ENCODE assay signal across 8 cellular contexts in the genomic region with DNA sequence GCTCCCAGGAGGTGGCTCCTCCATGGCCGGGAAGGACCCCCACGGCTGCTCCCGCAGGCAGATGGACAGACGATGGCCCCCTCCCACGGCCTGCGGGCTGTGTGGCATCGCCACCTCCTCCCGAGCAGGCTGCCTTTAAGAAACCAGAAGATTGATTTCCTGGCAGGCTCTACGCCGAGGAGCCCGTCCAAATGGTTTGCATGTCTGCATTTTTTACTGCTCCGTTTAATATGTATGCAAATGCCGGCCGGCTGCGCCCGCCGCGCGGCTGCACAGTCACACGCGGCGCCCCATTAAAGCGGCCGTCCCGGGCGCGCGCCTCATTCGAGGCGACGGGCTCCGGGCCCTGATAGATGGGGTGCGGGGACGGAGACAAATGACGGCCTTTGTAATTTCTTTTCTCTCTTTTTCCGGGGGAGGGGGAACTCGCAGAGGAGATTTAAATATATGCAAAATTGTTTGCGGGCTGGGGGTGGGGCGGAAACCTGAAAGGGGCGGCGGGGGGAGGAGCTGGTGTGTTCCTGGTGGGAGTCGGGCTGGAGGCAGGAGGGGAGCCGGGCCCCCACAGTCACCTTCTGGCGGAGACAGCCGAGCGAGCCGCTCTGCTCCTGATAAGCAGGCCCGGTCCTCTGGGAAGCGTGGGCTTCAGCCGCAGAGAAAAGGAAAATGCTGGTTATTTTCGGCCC.
DNase-seq lines count a peak whose midpoint lies in the region; ATAC-seq and TF ChIP-seq lines count a peak whose summit lies in the region.

No MANE protein-coding gene starts in this region.

- H3K36me3 ChIP-seq in A673 (ENCODE audit: insufficient read depth, low read length, poor library complexity, severe bottlenecking) (no peaks in the 10 kb centered on the region), MG63 (no peaks in the 10 kb centered on the region)

- POLR2A ChIA-PET in A673 (lab: Charles Lee; ENCODE audit: low non-redundant PET), result no interaction called here

- H3K9me3 ChIP-seq in A673 (ENCODE audit: low read depth, low read length, poor library complexity, severe bottlenecking) (no peaks in the 10 kb centered on the region), MG63 (no peaks in the 10 kb centered on the region)

- H3K27ac ChIP-seq in A673 (ENCODE audit: low read depth, low read length, poor library complexity, severe bottlenecking), result peak overlapping the region; percentile 85

- DNase-seq in A673 (ENCODE audit: low spot score) (peak; percentile 83), MG63 (peak; percentile 20), astrocyte of the hippocampus (ENCODE audit: low read depth, low spot score) (peak; percentile 96), inferior parietal cortex (ENCODE audit: extremely low spot score) (peak; percentile 47), COLO668 (lab: John Stamatoyannopoulos, UW; ENCODE audit: unreplicated experiment) (no peak), H4 (ENCODE audit: low spot score) (no peak)
- peak; percentile 27 to 29 for DNase-seq in stimulated activated CD4-positive, alpha-beta T cell treated with anti-CD3 and anti-CD28 coated beads, Interleukin-4, amount 100 ng/mL, for 4 hours

- CTCF ChIA-PET in A673 (lab: Charles Lee), result interaction anchor here (0.7 kb wide), 1 partner anchor 16 kb away, joined by 3 read pairs; no protein-coding TSS in a partner anchor

- intact Hi-C loops in A673 (cut with micrococcal nuclease; ENCODE audit: unreplicated experiment), result loop anchor here (5.0 to 10.0 kb wide), 2 partner anchors 146 to 192 kb away; no protein-coding TSS in a partner anchor

- H3K4me3 ChIP-seq in A673 (ENCODE audit: low read depth, low read length, poor library complexity, severe bottlenecking) (peak overlapping the region; percentile 36), MG63 (peak overlapping the region; percentile 13; the same call in 1 of the 2 replicates)

- TF ChIP-seq CTCF in A673 (conservative IDR thresholded peaks at IDR 0.05; ENCODE audit: low read depth, low read length), result no peak

- no peak for ATAC-seq in HG02759 (IDR thresholded peaks at IDR 0.05; ENCODE audit: unreplicated experiment)

- peaks cover 44% of the 10 kb centered on the region for H3K4me1 ChIP-seq in A673 (ENCODE audit: insufficient read depth, low read length, poor library complexity, severe bottlenecking)

- BruUV-seq in A673 (replicated peaks; lab: Mats Ljungman, UMichigan), result no TSS peak

- H3K27me3 ChIP-seq in A673 (replicated peaks; ENCODE audit: insufficient read depth, low read depth, low read length, poor library complexity) (no peaks in the 10 kb centered on the region), MG63 (no peaks in the 10 kb centered on the region)

Comparison
In these comparisons a context has a peak if more than half of its experiments do, and no peak if none do; other contexts are left out.
1. DNase-seq: peak in A673 (single experiment), MG63 (single experiment), astrocyte of the hippocampus (single experiment), inferior parietal cortex (single experiment) and stimulated activated CD4-positive, alpha-beta T cell treated with anti-CD3 and anti-CD28 coated beads, Interleukin-4, amount 100 ng/mL, for 4 hours (2 of 2); none in COLO668 (single experiment) and H4 (single experiment).